ENCODE assay signal across 7 cellular contexts in the genomic region with DNA sequence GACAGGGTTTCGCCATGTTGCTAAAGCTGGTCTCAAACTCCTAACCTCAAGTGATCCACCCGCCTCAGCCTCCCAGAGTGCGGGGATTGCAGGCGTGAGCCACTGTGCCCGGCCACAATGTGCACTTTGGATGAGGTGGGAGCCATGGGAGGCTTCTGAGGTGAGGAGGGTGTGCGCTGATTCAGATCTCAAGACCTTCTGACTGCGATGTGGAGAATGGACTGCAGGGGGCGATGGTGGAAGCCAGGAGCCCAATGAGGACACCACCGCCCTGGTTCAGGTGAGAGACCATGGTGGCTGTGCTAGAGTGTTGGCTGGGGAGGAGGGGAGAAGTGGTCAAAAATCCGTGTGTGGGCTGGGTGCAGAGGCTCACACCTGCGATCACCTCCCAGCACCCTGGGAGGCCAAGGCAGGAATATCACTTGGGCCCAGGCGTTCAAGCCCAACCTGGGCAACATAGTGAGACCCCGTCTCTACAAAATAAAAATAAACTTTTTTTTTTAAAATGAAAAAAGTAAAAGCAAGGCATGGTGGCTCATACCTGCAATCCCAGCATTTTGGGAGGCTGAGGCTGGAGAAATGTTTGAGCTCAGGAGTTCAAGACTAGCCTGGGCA. TPM values are rescaled to one million over a fixed set of nuclear protein-coding genes. Genes with fewer than 3 reads are reported as not detected.
A peak's percentile ranks its signal among the peaks of the same experiment; 100 is the strongest.
DNase-seq lines count a peak whose midpoint lies in the region; ATAC-seq and TF ChIP-seq lines count a peak whose summit lies in the region.

No MANE protein-coding gene starts in this region.

- H2AFZ ChIP-seq in SK-N-SH (ENCODE audit: low read depth): no peak overlapping the region

- H3K9me3 ChIP-seq in SK-N-SH: no peaks in the 10 kb centered on the region

- H4K20me1 ChIP-seq in SK-N-SH (ENCODE audit: insufficient read depth): no peaks in the 10 kb centered on the region; the same call in 1 of the 2 replicates

- no peaks in the 10 kb centered on the region for H3K27me3 ChIP-seq in SK-N-SH (ENCODE audit: insufficient read depth)

- H3K4me3 ChIP-seq in SK-N-SH (ENCODE audit: low read depth in 2 of 2, low read length in 1 of 2): no peak overlapping the region; a peak in 1 of 4 replicates

- H3K27me3 Mint-ChIP-seq in natural killer cell treated with Interleukin-12 subunit alpha and Interleukin-12 subunit beta and Interleukin-15 and Interleukin-18, amount 100 ng/mL, for 72 hours: no peaks in the 10 kb centered on the region

- no peaks in the 10 kb centered on the region for H3K36me3 Mint-ChIP-seq in natural killer cell treated with Interleukin-12 subunit alpha and Interleukin-12 subunit beta and Interleukin-15 and Interleukin-18, amount 100 ng/mL, for 72 hours

- no peak for DNase-seq in GM13977 (ENCODE audit: low spot score)
- peak; percentile 51 for DNase-seq in SK-N-SH
- DNase-seq in astrocyte of the hippocampus (ENCODE audit: low read depth, low spot score): peak; percentile 28
- DNase-seq in natural killer cell treated with Interleukin-12 subunit alpha and Interleukin-12 subunit beta and Interleukin-15 and Interleukin-18, amount 100 ng/mL, for 72 hours (ENCODE audit: low spot score): no peak
- no peak for DNase-seq in LoVo (ENCODE audit: low spot score)
- no peak for DNase-seq in sciatic nerve (ENCODE audit: low spot score)

- H3K9ac ChIP-seq in SK-N-SH: no peak overlapping the region

- intact Hi-C loops in sciatic nerve (cut with DNase I): no loop called here

- H3K36me3 ChIP-seq in SK-N-SH (replicated peaks in 1 of 2; ENCODE audit: control insufficient read depth in 1 of 2, insufficient read depth in 2 of 2, low read length in 1 of 2): peaks cover 0 to 8% of the 10 kb centered on the region in 2 experiments

- POLR2A ChIA-PET in SK-N-SH (lab: Yijun Ruan, JAX): no interaction called here

- no peaks in the 10 kb centered on the region for H3K9me2 ChIP-seq in SK-N-SH

- H3K27ac ChIP-seq in SK-N-SH (ENCODE audit: low read depth in 2 of 2, low read length in 1 of 2): no peak overlapping the region

- H3K4me2 ChIP-seq in SK-N-SH: no peak overlapping the region

- TF ChIP-seq RAD21 in SK-N-SH (IDR thresholded peaks at IDR 0.05; ENCODE audit: low read length): no peak

- H3K9me3 Mint-ChIP-seq in natural killer cell treated with Interleukin-12 subunit alpha and Interleukin-12 subunit beta and Interleukin-15 and Interleukin-18, amount 100 ng/mL, for 72 hours: no peaks in the 10 kb centered on the region

- TF ChIP-seq EP300 in SK-N-SH (IDR thresholded peaks at IDR 0.05; ENCODE audit: borderline replicate concordance in 1 of 2, low read depth in 1 of 2, low read length in 1 of 2): no peak

- H3K79me2 ChIP-seq in SK-N-SH (ENCODE audit: insufficient read depth): no peaks in the 10 kb centered on the region

- H3K4me1 ChIP-seq in SK-N-SH (ENCODE audit: control insufficient read depth in 1 of 2, insufficient read depth in 2 of 2, low read depth in 1 of 2, low read length in 1 of 2): peaks cover 8 to 10% of the 10 kb centered on the region in 2 experiments; a peak in 3 of 4 replicates

- CTCF ChIA-PET in SK-N-SH (lab: Yijun Ruan, JAX): interaction anchor here (0.6 to 0.7 kb wide), 2 partner anchors 14 to 23 kb away, joined by 3 read pairs; no protein-coding TSS in a partner anchor

- 92% methylated on average over 13 of the region's 13 CpGs for WGBS in SK-N-SH (ENCODE audit: low lambda C conversion rate)

- in situ Hi-C loops in GM13977 (cut with MboI; ENCODE audit: low pct_unique_long_range_greater_than_20kb, low sequenced_read_pairs, unreplicated experiment): loop anchor here (25.0 kb wide), 1 partner anchor 407 kb away; no protein-coding TSS in a partner anchor

- peaks cover 15% of the 10 kb centered on the region for H3F3A ChIP-seq in SK-N-SH (replicated peaks; ENCODE audit: insufficient read depth)

- ATAC-seq in natural killer cell treated with Interleukin-12 subunit alpha and Interleukin-12 subunit beta and Interleukin-15 and Interleukin-18, amount 100 ng/mL, for 72 hours: peak; percentile 66 to 70
- ATAC-seq in sciatic nerve (no peak), GM21360 (IDR thresholded peaks at IDR 0.05; ENCODE audit: unreplicated experiment) (no peak)

- peaks cover 11 to 25% of the 10 kb centered on the region in 2 donors for H3K4me1 Mint-ChIP-seq in natural killer cell treated with Interleukin-12 subunit alpha and Interleukin-12 subunit beta and Interleukin-15 and Interleukin-18, amount 100 ng/mL, for 72 hours (ENCODE audit: low read depth in 2 of 2)

- H3K4me3 Mint-ChIP-seq in natural killer cell treated with Interleukin-12 subunit alpha and Interleukin-12 subunit beta and Interleukin-15 and Interleukin-18, amount 100 ng/mL, for 72 hours: no peak overlapping the region

- TF ChIP-seq CTCF in GM13977 (IDR thresholded peaks at IDR 0.05; ENCODE audit: extremely low read depth, insufficient read depth, missing control alignments) (peak; percentile 61), SK-N-SH (IDR thresholded peaks at IDR 0.05) (peak; percentile 61)

- no peak overlapping the region for H3K27ac Mint-ChIP-seq in natural killer cell treated with Interleukin-12 subunit alpha and Interleukin-12 subunit beta and Interleukin-15 and Interleukin-18, amount 100 ng/mL, for 72 hours

TF ChIP-seq in SK-N-SH, 30 proteins besides CTCF, POLR2A, EP300 and RAD21:
- TF ChIP-seq NFIC (IDR thresholded peaks at IDR 0.05; ENCODE audit: borderline replicate concordance) (no peak), NRF1 (IDR thresholded peaks at IDR 0.05; ENCODE audit: low read depth, low read length) (no peak), CHD2 (IDR thresholded peaks at IDR 0.05; ENCODE audit: low read length, partially characterized antibody) (no peak), EZH2phosphoT487 (IDR thresholded peaks at IDR 0.05; ENCODE audit: borderline replicate concordance, low read depth) (no peak), RFX5 (IDR thresholded peaks at IDR 0.05; ENCODE audit: low read length) (no peak), FOXJ3 (CRISPR knock-in tag; IDR thresholded peaks at IDR 0.05) (no peak), JUND (IDR thresholded peaks at IDR 0.05) (no peak), SMC3 (IDR thresholded peaks at IDR 0.05; ENCODE audit: low read depth, low read length) (no peak), TCF12 (IDR thresholded peaks at IDR 0.05) (no peak), RCOR1 (IDR thresholded peaks at IDR 0.05; ENCODE audit: low read length) (no peak)
- TF ChIP-seq, protein P1, sequence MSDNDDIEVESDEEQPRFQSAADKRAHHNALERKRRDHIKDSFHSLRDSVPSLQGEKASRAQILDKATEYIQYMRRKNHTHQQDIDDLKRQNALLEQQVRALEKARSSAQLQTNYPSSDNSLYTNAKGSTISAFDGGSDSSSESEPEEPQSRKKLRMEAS (IDR thresholded peaks at IDR 0.05; ENCODE audit: low read depth): no peak
- TF ChIP-seq, protein P2, sequence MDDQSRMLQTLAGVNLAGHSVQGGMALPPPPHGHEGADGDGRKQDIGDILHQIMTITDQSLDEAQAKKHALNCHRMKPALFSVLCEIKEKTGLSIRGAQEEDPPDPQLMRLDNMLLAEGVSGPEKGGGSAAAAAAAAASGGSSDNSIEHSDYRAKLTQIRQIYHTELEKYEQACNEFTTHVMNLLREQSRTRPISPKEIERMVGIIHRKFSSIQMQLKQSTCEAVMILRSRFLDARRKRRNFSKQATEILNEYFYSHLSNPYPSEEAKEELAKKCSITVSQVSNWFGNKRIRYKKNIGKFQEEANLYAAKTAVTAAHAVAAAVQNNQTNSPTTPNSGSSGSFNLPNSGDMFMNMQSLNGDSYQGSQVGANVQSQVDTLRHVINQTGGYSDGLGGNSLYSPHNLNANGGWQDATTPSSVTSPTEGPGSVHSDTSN (IDR thresholded peaks at IDR 0.05): no peak
- TF ChIP-seq, protein P3, sequence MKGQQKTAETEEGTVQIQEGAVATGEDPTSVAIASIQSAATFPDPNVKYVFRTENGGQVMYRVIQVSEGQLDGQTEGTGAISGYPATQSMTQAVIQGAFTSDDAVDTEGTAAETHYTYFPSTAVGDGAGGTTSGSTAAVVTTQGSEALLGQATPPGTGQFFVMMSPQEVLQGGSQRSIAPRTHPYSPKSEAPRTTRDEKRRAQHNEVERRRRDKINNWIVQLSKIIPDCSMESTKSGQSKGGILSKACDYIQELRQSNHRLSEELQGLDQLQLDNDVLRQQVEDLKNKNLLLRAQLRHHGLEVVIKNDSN (IDR thresholded peaks at IDR 0.05; ENCODE audit: borderline replicate concordance, low read depth): no peak

RNA-seq across cellular contexts. Expression of a gene that starts 5.6 kb away (rescaled TPM):
- 3.8 and 5.5 TPM in 2 replicates for polyA plus RNA-seq in SK-N-SH (2012; rRNA removed)
- 2.3 and 3.0 TPM in 2 replicates for polyA plus RNA-seq in SK-N-SH (2012; cell fraction: cytosol; rRNA removed)
- 10.2 and 19.9 TPM in 2 replicates for polyA plus RNA-seq in SK-N-SH (2012; cell fraction: nucleus; rRNA removed)
- 10 to 100 TPM; 14.0 to 16.1 TPM for total RNA-seq in natural killer cell treated with Interleukin-12 subunit alpha and Interleukin-12 subunit beta and Interleukin-15 and Interleukin-18, amount 100 ng/mL, for 72 hours
- 28.2 TPM for total RNA-seq in sciatic nerve

RNA-seq across cellular contexts. Expression of a gene that starts 24.0 kb away (rescaled TPM):
- polyA plus RNA-seq in SK-N-SH (2012; rRNA removed): 9.8 and 12.4 TPM in 2 replicates
- 4.0 and 5.3 TPM in 2 replicates for polyA plus RNA-seq in SK-N-SH (2012; cell fraction: cytosol; rRNA removed)
- polyA plus RNA-seq in SK-N-SH (2012; cell fraction: nucleus; rRNA removed): 28.4 and 46.4 TPM in 2 replicates
- total RNA-seq in natural killer cell treated with Interleukin-12 subunit alpha and Interleukin-12 subunit beta and Interleukin-15 and Interleukin-18, amount 100 ng/mL, for 72 hours: 10 to 100 TPM; 42.8 to 58.4 TPM
- total RNA-seq in sciatic nerve: 42.4 TPM

RNA-seq across cellular contexts. Expression of a gene that starts 29.4 kb away (rescaled TPM):
- polyA plus RNA-seq in SK-N-SH (2012; rRNA removed): 1.2 and 1.3 TPM in 2 replicates
- 0.51 and 0.54 TPM in 2 replicates for polyA plus RNA-seq in SK-N-SH (2012; cell fraction: cytosol; rRNA removed)
- polyA plus RNA-seq in SK-N-SH (2012; cell fraction: nucleus; rRNA removed): 10.5 and 11.2 TPM in 2 replicates
- 1 to 10 TPM; 1.3 to 7.6 TPM for total RNA-seq in natural killer cell treated with Interleukin-12 subunit alpha and Interleukin-12 subunit beta and Interleukin-15 and Interleukin-18, amount 100 ng/mL, for 72 hours
- 33.3 TPM for total RNA-seq in sciatic nerve

RNA-seq across cellular contexts. Expression of a gene that starts 49.3 kb away (rescaled TPM):
- polyA plus RNA-seq in SK-N-SH (2012; rRNA removed): 14.5 and 16.1 TPM in 2 replicates
- 9.9 and 12.9 TPM in 2 replicates for polyA plus RNA-seq in SK-N-SH (2012; cell fraction: cytosol; rRNA removed)
- 14.3 and 14.4 TPM in 2 replicates for polyA plus RNA-seq in SK-N-SH (2012; cell fraction: nucleus; rRNA removed)
- total RNA-seq in natural killer cell treated with Interleukin-12 subunit alpha and Interleukin-12 subunit beta and Interleukin-15 and Interleukin-18, amount 100 ng/mL, for 72 hours: 1 to 10 TPM; 4.8 to 9.7 TPM
- total RNA-seq in sciatic nerve: 5.4 TPM

RNA-seq across cellular contexts. Expression of a gene that starts 51.7 kb away (rescaled TPM):
- polyA plus RNA-seq in SK-N-SH (2012; rRNA removed): 0.02 TPM in 1 of 2 replicates, not detected in the other
- 0.01 TPM in 1 of 2 replicates, not detected in the other for polyA plus RNA-seq in SK-N-SH (2012; cell fraction: cytosol; rRNA removed)
- 0.05 TPM in 1 of 2 replicates, not detected in the other for polyA plus RNA-seq in SK-N-SH (2012; cell fraction: nucleus; rRNA removed)
- total RNA-seq in natural killer cell treated with Interleukin-12 subunit alpha and Interleukin-12 subunit beta and Interleukin-15 and Interleukin-18, amount 100 ng/mL, for 72 hours: 1 to 10 TPM in 1 of 2 donors, under 1 TPM in 1; 0.19 to 2.6 TPM
- total RNA-seq in sciatic nerve: 6.1 TPM

Comparison
In these comparisons a context has a peak if more than half of its experiments do, and no peak if none do; other contexts are left out.
1. DNase-seq: peak in SK-N-SH (single experiment) and astrocyte of the hippocampus (single experiment); none in GM13977 (single experiment), natural killer cell treated with Interleukin-12 subunit alpha and Interleukin-12 subunit beta and Interleukin-15 and Interleukin-18, amount 100 ng/mL, for 72 hours (single experiment), LoVo (single experiment) and sciatic nerve (single experiment).
2. ATAC-seq: peak in natural killer cell treated with Interleukin-12 subunit alpha and Interleukin-12 subunit beta and Interleukin-15 and Interleukin-18, amount 100 ng/mL, for 72 hours (2 of 2); none in sciatic nerve (single experiment) and GM21360 (single experiment).